In the genomic region with DNA sequence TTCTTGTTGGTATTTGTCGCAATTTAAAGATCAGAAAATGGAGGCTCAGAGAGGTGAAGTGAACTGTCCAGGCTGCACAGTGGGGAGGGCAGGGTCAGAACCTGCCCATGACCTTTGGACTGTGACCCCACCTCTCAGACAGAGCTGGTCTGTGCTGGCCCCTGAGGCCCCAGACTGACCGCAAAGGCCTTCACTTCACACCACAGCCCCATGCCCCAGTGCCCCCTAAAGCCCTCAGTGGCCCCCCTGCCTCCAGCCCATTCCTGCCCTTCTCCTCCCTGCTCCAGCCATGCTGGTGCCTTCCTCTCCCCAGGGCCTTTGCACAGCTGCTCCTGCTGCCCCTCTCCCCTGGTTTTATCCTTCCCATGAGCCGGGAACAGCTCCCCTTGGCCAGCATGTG, we compare ENCODE assay signal across 34 cellular contexts. TPM values are rescaled to one million over a fixed set of nuclear protein-coding genes. Genes with fewer than 3 reads are reported as not detected.
"Had no signal": no experiment of that assay in that cellular context is flagged by ENCODE, and none has a peak within 500 bp of the region (broad histone marks: within the 10 kb centered on the region; RNA-seq: fewer than 3 reads in every experiment).

No MANE protein-coding gene starts in this region.

- H2AFZ ChIP-seq: parathyroid adenoma had no signal

- H3K4me1 ChIP-seq: parathyroid adenoma, spleen, testis, upper lobe of left lung had no signal

- H3K36me3 ChIP-seq: spleen, suprapubic skin, tibial artery, upper lobe of left lung, vagina had no signal

- H3K9me3 ChIP-seq: psoas muscle, spleen, suprapubic skin, testis, tibial artery, upper lobe of left lung, vagina had no signal

- ATAC-seq: naive thymus-derived CD8-positive, alpha-beta T cell; natural killer cell treated with Interleukin-12 subunit alpha and Interleukin-12 subunit beta and Interleukin-15 and Interleukin-18, amount 100 ng/mL, for 72 hours; psoas muscle; right cardiac atrium; sciatic nerve; stimulated activated memory B cell treated with anti-CD40 and anti-IgM and Interleukin-4, amounts not matched to agents 10 μg/mL and 1 μg/mL and 100 μg/mL, for 72 hours; stimulated activated naive CD8-positive, alpha-beta T cell treated with anti-CD3 and anti-CD28 coated beads, Interleukin-15, amount 100 ng/mL, for 72 hours; stimulated activated naive CD8-positive, alpha-beta T cell treated with anti-CD3 and anti-CD28 coated beads, Interleukin-15, Interleukin-2, amounts not matched to agents 100 U/mL and 50 U/mL, for 24 hours had no signal

- DNase-seq: naive B cell; naive thymus-derived CD8-positive, alpha-beta T cell; nephron progenitor cell; occipital lobe; posterior cingulate gyrus; psoas muscle; right cardiac atrium; spleen; stimulated activated CD4-positive, alpha-beta T cell treated with anti-CD3 and anti-CD28 coated beads, Interleukin-12 subunit alpha, Interleukin-12 subunit beta, amount 100 ng/mL, for 4 hours; stimulated activated CD4-positive, alpha-beta T cell treated with anti-CD3 and anti-CD28 coated beads, Interleukin-1b, Interleukin-23, amount 100 ng/mL, for 48 hours; stimulated activated CD4-positive, alpha-beta T cell treated with anti-CD3 and anti-CD28 coated beads, Interleukin-4, amount 100 ng/mL, for 1 hour; stimulated activated CD4-positive, alpha-beta T cell treated with anti-CD3 and anti-CD28 coated beads, Interleukin-4, amount 100 ng/mL, for 4 hours; stimulated activated CD8-positive, alpha-beta memory T cell treated with anti-CD3 and anti-CD28 coated beads, Interleukin-4, amount 100 ng/mL, for 48 hours; stimulated activated naive CD4-positive, alpha-beta T cell; stimulated activated naive CD8-positive, alpha-beta T cell treated with anti-CD3 and anti-CD28 coated beads, Interleukin-15, amount 100 ng/mL, for 72 hours; stimulated activated naive CD8-positive, alpha-beta T cell treated with anti-CD3 and anti-CD28 coated beads, Interleukin-15, Interleukin-2, amounts not matched to agents 100 U/mL and 50 U/mL, for 24 hours; substantia nigra; testis; tibial artery; trophoblast cell had no signal

- H3K4me3 Mint-ChIP-seq: naive B cell; naive thymus-derived CD8-positive, alpha-beta T cell; natural killer cell treated with Interleukin-12 subunit alpha and Interleukin-12 subunit beta and Interleukin-15 and Interleukin-18, amount 100 ng/mL, for 72 hours; nephron progenitor cell; neural crest cell; stimulated activated memory B cell treated with anti-CD40 and anti-IgM and Interleukin-4, amounts not matched to agents 10 μg/mL and 1 μg/mL and 100 μg/mL, for 72 hours; stimulated activated naive CD8-positive, alpha-beta T cell treated with anti-CD3 and anti-CD28 coated beads, Interleukin-15, amount 100 ng/mL, for 72 hours had no signal

- FAIRE-seq: urothelium cell line had no signal

- H3K4me1 Mint-ChIP-seq: neural crest cell; stimulated activated naive CD8-positive, alpha-beta T cell treated with anti-CD3 and anti-CD28 coated beads, Interleukin-15, amount 100 ng/mL, for 72 hours had no signal

- H3K27ac ChIP-seq: parathyroid adenoma, psoas muscle, skin epidermis, spleen, suprapubic skin, testis, tibial artery, upper lobe of left lung, vagina had no signal

- H3K9ac ChIP-seq: parathyroid adenoma had no signal

- H3K36me3 Mint-ChIP-seq: naive B cell; naive thymus-derived CD8-positive, alpha-beta T cell; natural killer cell treated with Interleukin-12 subunit alpha and Interleukin-12 subunit beta and Interleukin-15 and Interleukin-18, amount 100 ng/mL, for 72 hours; stimulated activated memory B cell treated with anti-CD40 and anti-IgM and Interleukin-4, amounts not matched to agents 10 μg/mL and 1 μg/mL and 100 μg/mL, for 72 hours had no signal

- H3K9me3 Mint-ChIP-seq: naive thymus-derived CD8-positive, alpha-beta T cell; natural killer cell treated with Interleukin-12 subunit alpha and Interleukin-12 subunit beta and Interleukin-15 and Interleukin-18, amount 100 ng/mL, for 72 hours; neural crest cell; stimulated activated memory B cell treated with anti-CD40 and anti-IgM and Interleukin-4, amounts not matched to agents 10 μg/mL and 1 μg/mL and 100 μg/mL, for 72 hours; stimulated activated naive CD8-positive, alpha-beta T cell treated with anti-CD3 and anti-CD28 coated beads, Interleukin-15, amount 100 ng/mL, for 72 hours had no signal

- H3K4me2 ChIP-seq: smooth muscle cell had no signal

- H3K27me3 ChIP-seq: testis, upper lobe of left lung, vagina had no signal

- H3K27ac Mint-ChIP-seq: natural killer cell treated with Interleukin-12 subunit alpha and Interleukin-12 subunit beta and Interleukin-15 and Interleukin-18, amount 100 ng/mL, for 72 hours; nephron progenitor cell; progenitor cell of endocrine pancreas had no signal

- H3K79me2 ChIP-seq: parathyroid adenoma had no signal

- H3K4me3 ChIP-seq: psoas muscle, skin epidermis, smooth muscle cell, spleen, suprapubic skin, testis, tibial artery, upper lobe of left lung, vagina had no signal

RNA-seq across cellular contexts. Expression of gene RBBP8NL, which starts 9.4 kb away (rescaled TPM):
- total RNA-seq: naive thymus-derived CD8-positive, alpha-beta T cell; natural killer cell treated with Interleukin-12 subunit alpha and Interleukin-12 subunit beta and Interleukin-15 and Interleukin-18, amount 100 ng/mL, for 72 hours; neural crest cell; occipital lobe; osteoblast; psoas muscle; renal cortical epithelial cell; right cardiac atrium; sciatic nerve; spleen had no signal
- polyA plus RNA-seq: naive thymus-derived CD8-positive, alpha-beta T cell; right cardiac atrium; smooth muscle cell had no signal

RNA-seq across cellular contexts. Expression of gene GATA5, which starts 39.1 kb away (rescaled TPM):
- total RNA-seq: naive thymus-derived CD8-positive, alpha-beta T cell; natural killer cell treated with Interleukin-12 subunit alpha and Interleukin-12 subunit beta and Interleukin-15 and Interleukin-18, amount 100 ng/mL, for 72 hours; neural crest cell; osteoblast; renal cortical epithelial cell had no signal
- polyA plus RNA-seq: naive thymus-derived CD8-positive, alpha-beta T cell had no signal
